ENCODE assay signal across 18 cellular contexts in the genomic region with DNA sequence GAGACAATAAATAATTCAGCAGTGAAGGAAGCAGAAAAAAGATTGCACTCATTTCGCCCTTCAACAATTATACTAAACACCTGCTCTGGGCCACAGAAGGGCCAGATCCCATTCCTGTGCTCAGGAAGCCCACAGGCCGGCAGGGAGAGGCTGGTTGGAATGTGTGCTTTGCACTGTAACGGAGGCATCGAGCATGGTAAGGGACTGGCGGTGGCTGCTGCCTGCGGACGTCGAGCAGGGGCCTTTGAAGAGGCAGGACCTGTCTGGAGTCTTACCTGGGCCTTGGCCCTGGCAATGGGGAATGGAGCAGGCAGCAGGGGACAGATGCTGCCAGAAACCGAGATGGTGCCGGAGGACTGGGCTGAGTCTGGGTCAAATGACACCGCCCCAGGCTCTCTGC.
A peak's percentile ranks its signal among the peaks of the same experiment; 100 is the strongest.
DNase-seq lines count a peak whose midpoint lies in the region; ATAC-seq and TF ChIP-seq lines count a peak whose summit lies in the region.
"Had no signal": no experiment of that assay in that cellular context is flagged by ENCODE, and none has a peak within 500 bp of the region (broad histone marks: within the 10 kb centered on the region; RNA-seq: fewer than 3 reads in every experiment).

No MANE protein-coding gene starts in this region.

- peaks cover 12% of the 10 kb centered on the region for H3K9me3 Mint-ChIP-seq in glutamatergic neuron (ENCODE audit: unreplicated experiment)
- H3K9me3 Mint-ChIP-seq: CD4-positive, alpha-beta T cell; CD8-positive, alpha-beta T cell had no signal

- no peaks in the 10 kb centered on the region for H3K9me3 ChIP-seq in sigmoid colon
- H3K9me3 ChIP-seq: BLaER1 treated with 17β-estradiol and CSF1 and Interleukin-3, amounts not matched to agents 10 nM and 100 nM; Caco-2 had no signal

- TF ChIP-seq EP300 in sigmoid colon (IDR thresholded peaks at IDR 0.05), result no peak

- H3K4me1 Mint-ChIP-seq in glutamatergic neuron (ENCODE audit: low read depth, unreplicated experiment), result peaks cover 53% of the 10 kb centered on the region
- H3K4me1 Mint-ChIP-seq: B cell had no signal

- peaks cover 17% of the 10 kb centered on the region for H3K27me3 Mint-ChIP-seq in glutamatergic neuron (ENCODE audit: unreplicated experiment)

- no peak overlapping the region for H3K27ac ChIP-seq in sigmoid colon
- H3K27ac ChIP-seq: BLaER1 treated with 17β-estradiol and CSF1 and Interleukin-3, amounts not matched to agents 10 nM and 100 nM; C4-2B had no signal

- H3K36me3 ChIP-seq in sigmoid colon, result no peaks in the 10 kb centered on the region
- H3K36me3 ChIP-seq: BLaER1 treated with 17β-estradiol and CSF1 and Interleukin-3, amounts not matched to agents 10 nM and 100 nM had no signal

- TF ChIP-seq CTCF in glutamatergic neuron (IDR thresholded peaks at IDR 0.05; ENCODE audit: partially characterized antibody, unreplicated experiment) (no peak), sigmoid colon (IDR thresholded peaks at IDR 0.05) (no peak)

- ATAC-seq in GM18498 (IDR thresholded peaks at IDR 0.05; ENCODE audit: unreplicated experiment), result no peak
- ATAC-seq: CD8-positive, alpha-beta T cell had no signal

- no peaks in the 10 kb centered on the region for H3K27me3 ChIP-seq in sigmoid colon

- peaks cover 0 to 12% (median 3%) of the 10 kb centered on the region in 4 donors for H3K4me1 ChIP-seq in sigmoid colon
- H3K4me1 ChIP-seq: Caco-2 had no signal

- no peak for TF ChIP-seq POLR2A in sigmoid colon (IDR thresholded peaks at IDR 0.05)

- 58 to 70% methylated on average over 11 of the region's 11 CpGs for WGBS in sigmoid colon, 2 donors

- H3K4me3 ChIP-seq in sigmoid colon, result no peak overlapping the region
- H3K4me3 ChIP-seq: BLaER1 treated with 17β-estradiol and CSF1 and Interleukin-3, amounts not matched to agents 10 nM and 100 nM had no signal

- H3K27ac Mint-ChIP-seq in glutamatergic neuron (ENCODE audit: unreplicated experiment), result no peak overlapping the region
- H3K27ac Mint-ChIP-seq: B cell; CD4-positive, alpha-beta T cell; CD8-positive, alpha-beta T cell had no signal

- H3K36me3 Mint-ChIP-seq in glutamatergic neuron (ENCODE audit: unreplicated experiment), result peaks cover 3% of the 10 kb centered on the region
- H3K36me3 Mint-ChIP-seq: CD8-positive, alpha-beta T cell had no signal

- intact Hi-C loops in sigmoid colon (cut with DNase I), result no loop called here

- DNase-seq in SW480 (ENCODE audit: low spot score) (peak; percentile 29), glutamatergic neuron (peak; percentile 22), left kidney (ENCODE audit: low read depth, low spot score) (peak; percentile 55), sigmoid colon (peak; percentile 44), NCI-H146 (lab: John Stamatoyannopoulos, UW) (no peak), NOMO-1 treated with dmso at 0.1 percent for 144 hours (lab: John Stamatoyannopoulos, UW; ENCODE audit: unreplicated experiment) (no peak)
- DNase-seq: 8988T; AML-193; Caco-2; Calu3; CD4-positive, alpha-beta T cell; CD8-positive, alpha-beta T cell; DMS79 treated with DMSO at 0.1 percent for 48 hours; GF-D8 had no signal

- no peak overlapping the region for H3K4me3 Mint-ChIP-seq in glutamatergic neuron (ENCODE audit: unreplicated experiment)
- H3K4me3 Mint-ChIP-seq: B cell; CD4-positive, alpha-beta T cell; CD8-positive, alpha-beta T cell had no signal

Comparison
In these comparisons a context has a peak if more than half of its experiments do, and no peak if none do; other contexts are left out.
1. DNase-seq: peak in SW480 (single experiment), glutamatergic neuron (single experiment), left kidney (single experiment) and sigmoid colon (single experiment); none in NCI-H146 (single experiment) and NOMO-1 treated with dmso at 0.1 percent for 144 hours (single experiment).